ENCODE assay signal across 10 cellular contexts in genomic region chr7:157008206-157009169, GRCh38. TPM values are rescaled to one million over a fixed set of nuclear protein-coding genes. Genes with fewer than 3 reads are reported as not detected.
A peak's percentile ranks its signal among the peaks of the same experiment; 100 is the strongest.
DNase-seq lines count a peak whose midpoint lies in the region; ATAC-seq and TF ChIP-seq lines count a peak whose summit lies in the region.
"Had no signal": no experiment of that assay in that cellular context is flagged by ENCODE, and none has a peak within 500 bp of the region (broad histone marks: within the 10 kb centered on the region; RNA-seq: fewer than 3 reads in every experiment).

No MANE protein-coding gene starts in this region.

- H3K79me1 ChIP-seq in mesenchymal stem cell (replicated peaks; ENCODE audit: low read length, poor library complexity, severe bottlenecking), result no peaks in the 10 kb centered on the region

- H3K27ac ChIP-seq in C4-2B, result peak overlapping the region; percentile 73
- no peak overlapping the region for H3K27ac ChIP-seq in mesenchymal stem cell (ENCODE audit: low read length, poor library complexity, severe bottlenecking)

- peaks cover 82 to 91% of the 10 kb centered on the region in 2 experiments for H3K27me3 ChIP-seq in mesenchymal stem cell (ENCODE audit: control insufficient read depth in 1 of 2, insufficient read depth in 1 of 2, low read length in 2 of 2)

- H4K8ac ChIP-seq in mesenchymal stem cell (ENCODE audit: low read length), result no peak overlapping the region

- H2AK5ac ChIP-seq in mesenchymal stem cell (ENCODE audit: low read length, severe bottlenecking), result no peak overlapping the region

- H4K91ac ChIP-seq in mesenchymal stem cell (ENCODE audit: low read length), result no peak overlapping the region

- ATAC-seq in GM21381 (IDR thresholded peaks at IDR 0.05; ENCODE audit: unreplicated experiment), result peak; percentile 1

- no peak overlapping the region for H3K14ac ChIP-seq in mesenchymal stem cell (ENCODE audit: low read length in 2 of 2)

- H3K4me2 ChIP-seq in mesenchymal stem cell (ENCODE audit: low read length, poor library complexity, severe bottlenecking), result peak overlapping the region; percentile 81

- no peak overlapping the region for H2BK12ac ChIP-seq in mesenchymal stem cell (ENCODE audit: low read length in 2 of 2)

- H3K9me3 ChIP-seq in mesenchymal stem cell (ENCODE audit: control insufficient read depth, low read length), result no peaks in the 10 kb centered on the region

- no peak for TF ChIP-seq CTCF in C4-2B (conservative IDR thresholded peaks at IDR 0.05)

- no peak overlapping the region for H2BK15ac ChIP-seq in mesenchymal stem cell (ENCODE audit: low read depth, poor library complexity, severe bottlenecking)

- WGBS in mesenchymal stem cell, result 14% methylated on average over 34 of the region's 35 CpGs

- no peak overlapping the region for H3K23ac ChIP-seq in mesenchymal stem cell (ENCODE audit: low read length in 2 of 2)

- no peak overlapping the region for H3K4me3 ChIP-seq in mesenchymal stem cell (ENCODE audit: insufficient read depth in 1 of 2, low read depth in 1 of 2, low read length in 2 of 2)

- no peaks in the 10 kb centered on the region for H3K36me3 ChIP-seq in mesenchymal stem cell (ENCODE audit: control insufficient read depth in 1 of 2, insufficient read depth in 2 of 2, low read depth in 1 of 2, low read length in 2 of 2)

- peaks cover 45% of the 10 kb centered on the region for H3K4me1 ChIP-seq in mesenchymal stem cell (ENCODE audit: control insufficient read depth, insufficient read depth, low read depth, low read length)

- H3K4ac ChIP-seq in mesenchymal stem cell (ENCODE audit: low read depth in 1 of 2, low read length in 2 of 2), result no peak overlapping the region

- no peak overlapping the region for H2AFZ ChIP-seq in mesenchymal stem cell (ENCODE audit: low read depth, low read length)

- no peak overlapping the region for H3K9ac ChIP-seq in mesenchymal stem cell (ENCODE audit: low read length)

- no peak overlapping the region for H2BK5ac ChIP-seq in mesenchymal stem cell (ENCODE audit: low read depth, low read length, poor library complexity, severe bottlenecking)

- no peak overlapping the region for H3K18ac ChIP-seq in mesenchymal stem cell (ENCODE audit: low read depth in 1 of 2, low read length in 2 of 2)

- DNase-seq in RKO (ENCODE audit: low spot score) (peak; percentile 46), mesenchymal stem cell (no peak), ACHN (no peak), NOMO-1 treated with DMSO at 0.1 percent for 48 hours (lab: John Stamatoyannopoulos, UW; ENCODE audit: unreplicated experiment) (no peak), NCI-H510A treated with DMSO at 0.1 percent for 48 hours (lab: John Stamatoyannopoulos, UW) (no peak), DMS153 (lab: John Stamatoyannopoulos, UW) (no peak)
- DNase-seq: activated naive CD4-positive, alpha-beta T cell treated with anti-CD3 and anti-CD28 coated beads, Interleukin-2, amount 10 ng/mL, durations not matched to agents 7 days and 5 days; effector CD4-positive, alpha-beta T cell had no signal

- in situ Hi-C loops in ACHN (cut with HindIII; ENCODE audit: low pct_ligation_motif_present, low pct_unique_long_range_greater_than_20kb, low sequenced_read_pairs), result no loop called here

- H2BK120ac ChIP-seq in mesenchymal stem cell (ENCODE audit: low read depth, low read length), result no peak overlapping the region

RNA-seq across cellular contexts. Expression of gene MNX1, which starts 2.0 kb away (rescaled TPM):
- not detected for polyA plus RNA-seq in mesenchymal stem cell (2013, experiment 1 of 2)
- polyA plus RNA-seq in mesenchymal stem cell (2013, experiment 2 of 2), result not detected

RNA-seq across cellular contexts. Expression of gene NOM1, which starts 59.0 kb away (rescaled TPM):
- polyA plus RNA-seq in mesenchymal stem cell (2013, experiment 1 of 2), result 8.6 TPM
- polyA plus RNA-seq in mesenchymal stem cell (2013, experiment 2 of 2), result 7.6 TPM
